1 cellular context compared by ENCODE assay signal in genomic region chr15:101239724-101240136, GRCh38.
TF ChIP-seq lines count a peak whose summit lies in the region.

No MANE protein-coding gene starts in this region.

TF ChIP-seq in K562, 482 proteins besides CTCF, POLR2A, EP300 and RAD21:
- TF ChIP-seq CEBPG (CRISPR knock-in tag; IDR thresholded peaks at IDR 0.05) (no peak), CEBPG (tag; conservative IDR thresholded peaks at IDR 0.05 in 1 of 2, IDR thresholded peaks at IDR 0.05 in 1 of 2) (no peak), ATF1 (CRISPR knock-in tag; IDR thresholded peaks at IDR 0.05) (no peak), ATF1 (tag; IDR thresholded peaks at IDR 0.05) (no peak), LARP7 (IDR thresholded peaks at IDR 0.05) (no peak), NBN (IDR thresholded peaks at IDR 0.05; ENCODE audit: low read depth) (no peak), CCAR2 (IDR thresholded peaks at IDR 0.05; ENCODE audit: low read depth, low read length) (no peak), HDAC3 (IDR thresholded peaks at IDR 0.05; ENCODE audit: borderline replicate concordance, partially characterized antibody) (no peak)
